ENCODE assay signal across 16 cellular contexts in the genomic region with DNA sequence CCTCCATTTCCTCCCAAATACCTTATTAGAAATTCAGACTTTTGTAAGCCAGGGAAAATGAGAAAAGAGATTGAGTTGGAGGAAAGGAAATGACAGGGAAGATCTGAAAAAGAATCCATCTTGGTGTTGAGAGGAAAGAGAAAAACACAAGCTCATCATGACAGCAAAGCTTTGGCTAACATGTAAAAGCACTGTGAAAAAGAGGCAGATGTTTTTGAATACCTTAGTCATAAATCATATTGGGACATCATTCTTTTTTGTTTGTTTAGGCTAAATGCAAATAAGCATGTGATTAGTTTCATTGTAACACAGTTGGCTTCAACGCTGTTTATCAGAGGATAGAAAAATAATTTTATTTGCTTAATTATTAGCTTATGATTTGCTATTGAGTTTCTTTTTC.
"Had no signal": no experiment of that assay in that cellular context is flagged by ENCODE, and none has a peak within 500 bp of the region (broad histone marks: within the 10 kb centered on the region; RNA-seq: fewer than 3 reads in every experiment).

No MANE protein-coding gene starts in this region.

- DNase-seq: activated CD4-positive, alpha-beta T cell treated with anti-CD3 and anti-CD28 coated beads for 1 hour; activated CD4-positive, alpha-beta T cell treated with anti-CD3 and anti-CD28 coated beads, Interleukin-2, amount 50 U/mL, for 1 hour; activated CD8-positive, alpha-beta T cell treated with anti-CD3 and anti-CD28 coated beads, Interleukin-2, amount 10 ng/mL, durations not matched to agents 7 days and 5 days; activated gamma-delta T cell treated with Interleukin-2 at 50 U/mL for 16 hours; aorta; caudate nucleus; effector CD4-positive, alpha-beta T cell; erythroblast; hypothalamus; left ventricle myocardium inferior; midbrain; natural killer cell; stimulated activated CD4-positive, alpha-beta T cell treated with anti-CD3 and anti-CD28 coated beads, Interleukin-2, amount 100 ng/mL, for 48 hours; stimulated activated CD8-positive, alpha-beta memory T cell treated with anti-CD3 and anti-CD28 coated beads, Interleukin-4, amount 100 ng/mL, for 48 hours; stimulated activated naive B cell treated with anti-CD40 and anti-IgM and Interleukin-4, amounts not matched to agents 10 μg/mL and 1 μg/mL and 100 μg/mL, for 72 hours; transverse colon had no signal
